17 cellular contexts compared by ENCODE assay signal in the genomic region with DNA sequence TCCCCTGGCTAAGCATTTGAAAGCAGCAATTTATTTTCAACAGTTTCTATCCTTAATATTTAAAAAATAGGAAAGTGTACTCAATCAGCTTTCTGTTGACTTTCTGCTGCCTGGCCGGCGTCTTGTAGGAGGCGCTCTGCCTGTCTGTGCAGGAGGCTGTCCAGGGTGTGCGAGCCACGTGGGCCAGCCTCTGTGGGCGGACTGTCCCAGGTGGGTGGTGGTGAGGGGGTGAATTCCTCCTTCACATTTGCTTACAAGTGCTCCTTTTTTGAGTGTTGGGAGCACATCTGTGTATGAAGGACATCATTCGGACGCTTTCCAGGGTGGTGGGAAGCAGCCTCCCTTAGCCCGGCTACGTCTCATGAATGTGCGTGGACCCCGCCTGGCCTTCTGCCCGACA.
DNase-seq lines count a peak whose midpoint lies in the region; ATAC-seq and TF ChIP-seq lines count a peak whose summit lies in the region.
"Had no signal": no experiment of that assay in that cellular context is flagged by ENCODE, and none has a peak within 500 bp of the region (broad histone marks: within the 10 kb centered on the region; RNA-seq: fewer than 3 reads in every experiment).

No MANE protein-coding gene starts in this region.

- ATAC-seq in HG02870 (IDR thresholded peaks at IDR 0.05; ENCODE audit: unreplicated experiment), result no peak
- ATAC-seq: A549; CD8-positive, alpha-beta T cell had no signal

- H3K36me3 Mint-ChIP-seq in chondrocyte (ENCODE audit: low read depth) (peaks cover 5% of the 10 kb centered on the region), osteocyte (ENCODE audit: unreplicated experiment) (peaks cover 2% of the 10 kb centered on the region)

- H3K36me3 ChIP-seq in HEK293 (ENCODE audit: control insufficient read depth in 2 of 2, insufficient read depth in 1 of 2, low read length in 2 of 2), result no peaks in the 10 kb centered on the region

- DNase-seq in chondrocyte (ENCODE audit: low spot score) (peak; percentile 68), osteocyte (ENCODE audit: extremely low spot score, unreplicated experiment) (peak; percentile 78), NCI-H1930 (lab: John Stamatoyannopoulos, UW) (no peak)
- DNase-seq: AML-193; Caco-2; Calu3; CD4-positive, alpha-beta T cell; CD8-positive, alpha-beta T cell; DMS79 treated with DMSO at 0.1 percent for 48 hours; GF-D8 had no signal

- no peak for TF ChIP-seq CTCF in HEK293 (tag by site-specific recombination; IDR thresholded peaks at IDR 0.05)
- TF ChIP-seq CTCF in chondrocyte (IDR thresholded peaks at IDR 0.05), result no peak
- no peak for TF ChIP-seq CTCF in osteocyte (IDR thresholded peaks at IDR 0.05)

- H3K27ac ChIP-seq in HEK293 (ENCODE audit: extremely low read depth, low read depth, low read length), result no peak overlapping the region
- H3K27ac ChIP-seq: 22Rv1, A549, C4-2B had no signal

- H3K4me1 Mint-ChIP-seq in chondrocyte (ENCODE audit: low read depth) (no peaks in the 10 kb centered on the region), osteocyte (ENCODE audit: unreplicated experiment) (no peaks in the 10 kb centered on the region)
- H3K4me1 Mint-ChIP-seq: B cell had no signal

- CTCF ChIA-PET in HEK293 (lab: Yijun Ruan, JAX), result no interaction called here

- POLR2A ChIA-PET in HEK293 (lab: Yijun Ruan, JAX), result no interaction called here

- H3K27me3 Mint-ChIP-seq in chondrocyte (ENCODE audit: low read depth) (no peaks in the 10 kb centered on the region), osteocyte (ENCODE audit: unreplicated experiment) (no peaks in the 10 kb centered on the region)
- H3K27me3 Mint-ChIP-seq: B cell; CD4-positive, alpha-beta T cell had no signal

- H3K4me3 Mint-ChIP-seq in chondrocyte (ENCODE audit: unreplicated experiment) (no peak overlapping the region), osteocyte (ENCODE audit: unreplicated experiment) (no peak overlapping the region)
- H3K4me3 Mint-ChIP-seq: B cell; CD4-positive, alpha-beta T cell; CD8-positive, alpha-beta T cell had no signal

- no peaks in the 10 kb centered on the region; the same call in 1 of the 2 replicates for H3K9me3 ChIP-seq in HEK293 (ENCODE audit: control insufficient read depth, insufficient read depth, low read depth, low read length)

- no peak overlapping the region for H3K27ac Mint-ChIP-seq in chondrocyte (ENCODE audit: unreplicated experiment)
- no peak overlapping the region for H3K27ac Mint-ChIP-seq in osteocyte (ENCODE audit: unreplicated experiment)
- H3K27ac Mint-ChIP-seq: B cell; CD4-positive, alpha-beta T cell; CD8-positive, alpha-beta T cell had no signal

- H3K4me3 ChIP-seq in HEK293 (ENCODE audit: low read depth, low read length), result no peak overlapping the region
- H3K4me3 ChIP-seq: A549; BLaER1 treated with 17β-estradiol and CSF1 and Interleukin-3, amounts not matched to agents 10 nM and 100 nM had no signal

- no peaks in the 10 kb centered on the region for H3K4me1 ChIP-seq in HEK293 (ENCODE audit: control insufficient read depth, insufficient read depth, low read length)
- H3K4me1 ChIP-seq: A549, Caco-2 had no signal

- H3K9me3 Mint-ChIP-seq in chondrocyte (ENCODE audit: low read depth) (peaks cover 17% of the 10 kb centered on the region), osteocyte (ENCODE audit: unreplicated experiment) (peaks cover 22% of the 10 kb centered on the region)

TF ChIP-seq in HEK293, 187 proteins besides CTCF, POLR2A, EP300 and RAD21:
- TF ChIP-seq ZFHX2 (tag by site-specific recombination; conservative IDR thresholded peaks at IDR 0.05), result peak; percentile 39; the same call in 1 of the 2 replicates
- no peak for TF ChIP-seq ZNF521 (tag by site-specific recombination; IDR thresholded peaks at IDR 0.05)
- peak; percentile 22; the same call in 1 of the 2 replicates for TF ChIP-seq EGR2 (tag by site-specific recombination; IDR thresholded peaks at IDR 0.05; ENCODE audit: low read depth)

Comparison
In these comparisons a context has a peak if more than half of its experiments do, and no peak if none do; other contexts are left out.
1. DNase-seq: peak in chondrocyte (single experiment) and osteocyte (single experiment); none in NCI-H1930 (0 of 2).